1 cellular context compared by ENCODE assay signal in the genomic region with DNA sequence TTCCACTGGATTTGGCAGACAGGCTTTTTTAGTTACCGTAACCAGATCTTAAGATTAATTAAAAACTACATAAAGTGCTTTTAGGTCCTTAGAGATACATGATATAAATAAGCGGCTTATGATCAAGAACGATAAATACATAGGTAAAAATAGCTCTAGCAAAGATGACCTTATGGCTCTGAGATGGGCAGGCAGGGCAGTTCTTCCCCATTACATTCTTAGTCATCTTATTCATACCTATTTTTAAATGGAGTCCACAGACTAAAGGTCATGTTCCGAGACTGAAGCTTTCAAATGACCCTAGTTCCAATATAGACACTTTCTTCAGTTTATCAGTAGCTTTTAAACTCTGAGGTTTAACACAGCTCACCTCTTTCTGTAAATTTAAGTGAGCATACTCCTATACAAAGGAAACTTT.
TF ChIP-seq lines count a peak whose summit lies in the region.

No MANE protein-coding gene starts in this region.

TF ChIP-seq in neural cell, 6 proteins besides CTCF, POLR2A, EP300 and RAD21 (continued from another document):
- TF ChIP-seq SMC3 (conservative IDR thresholded peaks at IDR 0.05; ENCODE audit: poor library complexity) = no peak
- no peak for TF ChIP-seq EZH2 (IDR thresholded peaks at IDR 0.05; ENCODE audit: borderline replicate concordance, insufficient read depth, low read length, poor library complexity, severe bottlenecking)
- no peak for TF ChIP-seq POLR2AphosphoS5 (IDR thresholded peaks at IDR 0.05)
- no peak for TF ChIP-seq MXI1 (conservative IDR thresholded peaks at IDR 0.05; ENCODE audit: poor library complexity, severe bottlenecking)
